In genomic region chr2:216632321-216632951, GRCh38 we compare ENCODE assay signal across 8 cellular contexts. TPM values are rescaled to one million over a fixed set of nuclear protein-coding genes. Genes with fewer than 3 reads are reported as not detected.
A peak's percentile ranks its signal among the peaks of the same experiment; 100 is the strongest.
DNase-seq lines count a peak whose midpoint lies in the region; ATAC-seq and TF ChIP-seq lines count a peak whose summit lies in the region.

No MANE protein-coding gene starts in this region.

- H3K9me3 ChIP-seq in Loucy (ENCODE audit: insufficient read depth, low read depth, low read length) (no peaks in the 10 kb centered on the region), ectodermal cell (ENCODE audit: control insufficient read depth, low read length) (no peaks in the 10 kb centered on the region), neuron (ENCODE audit: low read length) (no peaks in the 10 kb centered on the region)

- WGBS in ectodermal cell, 2 experiments = 7 to 10% methylated on average over 13 of the region's 13 CpGs

- H3K27ac ChIP-seq in ectodermal cell (ENCODE audit: insufficient read depth, low read depth, low read length, poor library complexity, severe bottlenecking) = peak overlapping the region; percentile 91

- no peak for TF ChIP-seq CTCF in Loucy (conservative IDR thresholded peaks at IDR 0.05; ENCODE audit: low read length)

- peak overlapping the region; percentile 81; the same call in 1 of the 2 replicates for H2AFZ ChIP-seq in Loucy (ENCODE audit: low read length)
- peak overlapping the region; percentile 39 for H2AFZ ChIP-seq in neuron (ENCODE audit: low read depth, low read length)

- H3K27me3 ChIP-seq in Loucy (ENCODE audit: insufficient read depth, low read length, poor library complexity, severe bottlenecking) (no peaks in the 10 kb centered on the region), ectodermal cell (ENCODE audit: control insufficient read depth, insufficient read depth, low read length, poor library complexity, severe bottlenecking) (no peaks in the 10 kb centered on the region), neuron (ENCODE audit: insufficient read depth, low read length) (no peaks in the 10 kb centered on the region)

- peaks cover 21% of the 10 kb centered on the region for H4K20me1 ChIP-seq in Loucy (ENCODE audit: insufficient read depth, low read length, poor library complexity, severe bottlenecking)

- H3K79me2 ChIP-seq in Loucy (ENCODE audit: insufficient read depth, low read length) = peaks cover 52% of the 10 kb centered on the region

- H3K9me2 ChIP-seq in Loucy (replicated peaks; ENCODE audit: low read depth, low read length) = no peaks in the 10 kb centered on the region

- H3F3A ChIP-seq in Loucy (ENCODE audit: low read depth) = 0 out of 2 replicates have a peak, but pooled peaks cover 3% of the 10 kb centered on the region

- peak overlapping the region; percentile 77 for H3K4me3 ChIP-seq in Loucy (ENCODE audit: low read length, poor library complexity, severe bottlenecking)
- H3K4me3 ChIP-seq in ectodermal cell (ENCODE audit: insufficient read depth, low read depth, low read length) = peak overlapping the region; percentile 86
- H3K4me3 ChIP-seq in neuron (ENCODE audit: low read length) = peak overlapping the region; percentile 89

- no peak for ATAC-seq in GM18858 (IDR thresholded peaks at IDR 0.05; ENCODE audit: unreplicated experiment)
- ATAC-seq in HG03139 (IDR thresholded peaks at IDR 0.05; ENCODE audit: unreplicated experiment) = no peak
- ATAC-seq in HG03095 (IDR thresholded peaks at IDR 0.05; ENCODE audit: unreplicated experiment) = no peak

- H3K9ac ChIP-seq in Loucy (ENCODE audit: low read depth, low read length, poor library complexity, severe bottlenecking) = peak overlapping the region; percentile 78

- H3K36me3 ChIP-seq in Loucy (ENCODE audit: insufficient read depth, low read length) (peaks cover 3% of the 10 kb centered on the region; the same call in 1 of the 2 replicates), ectodermal cell (ENCODE audit: control insufficient read depth, insufficient read depth, low read length) (peaks cover under 1% of the 10 kb centered on the region), neuron (ENCODE audit: insufficient read depth, low read length) (no peaks in the 10 kb centered on the region)

- H3K4me1 ChIP-seq in Loucy (ENCODE audit: insufficient read depth, low read length, poor library complexity, severe bottlenecking) = peaks cover 25% of the 10 kb centered on the region
- H3K4me1 ChIP-seq in ectodermal cell (ENCODE audit: control insufficient read depth, insufficient read depth, low read length) = peaks cover 19% of the 10 kb centered on the region
- H3K4me1 ChIP-seq in neuron (ENCODE audit: insufficient read depth, low read length) = peaks cover 30% of the 10 kb centered on the region

- H3K4me2 ChIP-seq in Loucy (ENCODE audit: low read depth, low read length, poor library complexity, severe bottlenecking) = peak overlapping the region; percentile 80

- DNase-seq in COLO668 (lab: John Stamatoyannopoulos, UW; ENCODE audit: unreplicated experiment) (peak; percentile 33), NCI-H187 treated with DMSO at 0.1 percent for 48 hours (lab: John Stamatoyannopoulos, UW) (no peak)

RNA-seq across cellular contexts. Expression of gene IGFBP2, which starts 0.8 kb away (rescaled TPM):
- 981 TPM for polyA plus RNA-seq in ectodermal cell (2013, experiment 1 of 4)
- polyA plus RNA-seq in ectodermal cell (2013, experiment 2 of 4) = 842 TPM
- 728 TPM for polyA plus RNA-seq in ectodermal cell (2013, experiment 3 of 4)
- polyA plus RNA-seq in ectodermal cell (2013, experiment 4 of 4) = 791 TPM
